ENCODE assay signal across 15 cellular contexts in the genomic region with DNA sequence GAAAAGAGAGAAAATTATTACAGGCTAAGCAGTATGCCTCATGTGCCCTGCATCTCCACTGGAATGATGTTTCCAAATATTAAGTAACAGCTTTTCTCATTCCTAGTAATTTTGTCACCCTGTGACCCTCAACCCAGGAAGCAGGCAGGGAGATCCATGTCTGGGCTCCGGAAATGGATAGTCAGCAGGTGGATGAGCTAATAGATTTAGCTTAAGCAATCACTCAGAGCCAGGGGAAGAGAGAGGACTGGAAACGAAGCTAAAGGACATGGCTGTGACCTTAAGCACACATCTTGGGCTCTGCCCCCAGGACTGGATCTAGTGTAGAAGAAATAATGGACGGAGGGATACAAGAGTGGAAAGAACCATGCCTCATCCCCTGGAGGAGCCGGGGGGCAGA.
"Had no signal": no experiment of that assay in that cellular context is flagged by ENCODE, and none has a peak within 500 bp of the region (broad histone marks: within the 10 kb centered on the region; RNA-seq: fewer than 3 reads in every experiment).

No MANE protein-coding gene starts in this region.

- DNase-seq: activated CD4-positive, alpha-beta T cell treated with anti-CD3 and anti-CD28 coated beads for 1 hour; activated CD4-positive, alpha-beta T cell treated with anti-CD3 and anti-CD28 coated beads, Interleukin-2, amount 50 U/mL, for 48 hours; activated gamma-delta T cell; activated T-cell treated with anti-CD3 and anti-CD28 coated beads, Interleukin-2, amount 50 U/mL, for 4 hours; cerebellar nuclear complex; dorsolateral prefrontal cortex; heart left ventricle; islet precursor cell; left ventricle myocardium inferior; thyroid gland had no signal

- H3K36me3 ChIP-seq: heart left ventricle, left ventricle myocardium inferior, thyroid gland, vagina had no signal

- H3K27ac ChIP-seq: dorsolateral prefrontal cortex, foreskin keratinocyte, heart left ventricle, left ventricle myocardium inferior, parathyroid adenoma, thyroid gland, vagina had no signal

- H3K9ac ChIP-seq: parathyroid adenoma had no signal

- H3K79me2 ChIP-seq: parathyroid adenoma had no signal

- H3K9me3 ChIP-seq: thyroid gland, vagina had no signal

- H3K4me3 ChIP-seq: dorsolateral prefrontal cortex, heart left ventricle, left ventricle myocardium inferior, smooth muscle cell, thyroid gland, vagina had no signal

- H3K4me1 ChIP-seq: foreskin keratinocyte, parathyroid adenoma, thyroid gland, vagina had no signal

- H2AFZ ChIP-seq: parathyroid adenoma had no signal

- H3K4me3 Mint-ChIP-seq: activated naive CD8-positive, alpha-beta T cell; activated T-cell treated with anti-CD3 and anti-CD28 coated beads, Interleukin-2, amount 50 U/mL, for 4 hours had no signal

- H3K4me2 ChIP-seq: smooth muscle cell had no signal

- H3K27me3 Mint-ChIP-seq: activated naive CD8-positive, alpha-beta T cell had no signal

- H3K27ac Mint-ChIP-seq: activated naive CD8-positive, alpha-beta T cell had no signal

- H3K27me3 ChIP-seq: dorsolateral prefrontal cortex, foreskin keratinocyte, heart left ventricle, thyroid gland, vagina had no signal
